ENCODE assay signal across 1 cellular context in genomic region chr20:62370807-62371587, GRCh38.
TF ChIP-seq lines count a peak whose summit lies in the region.

No MANE protein-coding gene starts in this region.

TF ChIP-seq in HepG2, 621 proteins besides CTCF, POLR2A, EP300 and RAD21 (continued from another document and continues in another):
- no peak for TF ChIP-seq ZBTB44 (CRISPR knock-in tag; IDR thresholded peaks at IDR 0.05)
- TF ChIP-seq ZNF12 (CRISPR knock-in tag; IDR thresholded peaks at IDR 0.05) = no peak
- no peak for TF ChIP-seq ZNF660 (CRISPR knock-in tag; IDR thresholded peaks at IDR 0.05; ENCODE audit: borderline replicate concordance, low read depth)
- no peak for TF ChIP-seq IKZF1 (IDR thresholded peaks at IDR 0.05)
- no peak for TF ChIP-seq TEAD2 (CRISPR knock-in tag; IDR thresholded peaks at IDR 0.05)
- TF ChIP-seq SMAD3 (CRISPR knock-in tag; IDR thresholded peaks at IDR 0.05) = 0 out of 2 replicates have a peak, but pooled peaks have one; percentile 17
- TF ChIP-seq ZNF781 (CRISPR knock-in tag; IDR thresholded peaks at IDR 0.05; ENCODE audit: borderline replicate concordance, not compliant biosample characterization) = peak; percentile 87
- TF ChIP-seq ETS1 (CRISPR knock-in tag; IDR thresholded peaks at IDR 0.05) = no peak
- peak; percentile 13 for TF ChIP-seq MED8 (CRISPR knock-in tag; IDR thresholded peaks at IDR 0.05; ENCODE audit: insufficient replicate concordance)
- TF ChIP-seq ZBTB39 (CRISPR knock-in tag; IDR thresholded peaks at IDR 0.05) = no peak
- no peak for TF ChIP-seq ZNF101 (CRISPR knock-in tag; IDR thresholded peaks at IDR 0.05; ENCODE audit: borderline replicate concordance, low read depth)
- TF ChIP-seq WIZ (CRISPR knock-in tag; IDR thresholded peaks at IDR 0.05) = 0 out of 2 replicates have a peak, but pooled peaks have one; percentile 8
- TF ChIP-seq MED13 (CRISPR knock-in tag; IDR thresholded peaks at IDR 0.05) = no peak
- TF ChIP-seq DMAP1 (CRISPR knock-in tag; IDR thresholded peaks at IDR 0.05) = peak; percentile 80
- TF ChIP-seq HMG20A (CRISPR knock-in tag; IDR thresholded peaks at IDR 0.05; ENCODE audit: borderline replicate concordance) = peak; percentile 27; the same call in 1 of the 2 replicates
- TF ChIP-seq ZNF569 (CRISPR knock-in tag; IDR thresholded peaks at IDR 0.05; ENCODE audit: borderline replicate concordance) = no peak
- TF ChIP-seq ZNF7 (CRISPR knock-in tag; IDR thresholded peaks at IDR 0.05) = no peak; the same call in 1 of the 2 replicates
- peak; percentile 26 for TF ChIP-seq IKZF4 (CRISPR knock-in tag; IDR thresholded peaks at IDR 0.05; ENCODE audit: borderline replicate concordance, low read depth, not compliant biosample characterization)
- no peak for TF ChIP-seq SNRNP70 (IDR thresholded peaks at IDR 0.05; ENCODE audit: low read depth, low read length)
- TF ChIP-seq MTF1 (CRISPR knock-in tag; IDR thresholded peaks at IDR 0.05) = no peak
- peak; percentile 27 for TF ChIP-seq ZFY (CRISPR knock-in tag; IDR thresholded peaks at IDR 0.05)
- no peak for TF ChIP-seq FOSL2 (CRISPR knock-in tag; IDR thresholded peaks at IDR 0.05)
- TF ChIP-seq ELF4 (CRISPR knock-in tag; IDR thresholded peaks at IDR 0.05; ENCODE audit: borderline replicate concordance) = no peak
- peak; percentile 89 for TF ChIP-seq ZNF264 (CRISPR knock-in tag; IDR thresholded peaks at IDR 0.05)
- TF ChIP-seq GLMP (CRISPR knock-in tag; IDR thresholded peaks at IDR 0.05; ENCODE audit: borderline replicate concordance) = no peak
- TF ChIP-seq RELA (CRISPR knock-in tag; IDR thresholded peaks at IDR 0.05) = no peak; the same call in 1 of the 2 replicates
- TF ChIP-seq NFKBIZ (CRISPR knock-in tag; IDR thresholded peaks at IDR 0.05) = no peak
- peak; percentile 92 for TF ChIP-seq MXD4 (CRISPR knock-in tag; IDR thresholded peaks at IDR 0.05)
- no peak for TF ChIP-seq CENPBD1 (CRISPR knock-in tag; IDR thresholded peaks at IDR 0.05; ENCODE audit: borderline replicate concordance, low read depth)
- TF ChIP-seq HOXA7 (CRISPR knock-in tag; IDR thresholded peaks at IDR 0.05) = no peak
- TF ChIP-seq TFDP2 (CRISPR knock-in tag; IDR thresholded peaks at IDR 0.05) = peak; percentile 56
- TF ChIP-seq REXO4 (CRISPR knock-in tag; IDR thresholded peaks at IDR 0.05; ENCODE audit: borderline replicate concordance) = no peak
- TF ChIP-seq TBL1XR1 (IDR thresholded peaks at IDR 0.05; ENCODE audit: borderline replicate concordance, low read length, partially characterized antibody) = no peak
- peak; percentile 96 for TF ChIP-seq AGO2 (optimal IDR thresholded peaks at IDR 0.05; ENCODE audit: low read depth, low read length)
- 0 out of 2 replicates have a peak, but pooled peaks have one; percentile 34 for TF ChIP-seq MTERF4 (CRISPR knock-in tag; IDR thresholded peaks at IDR 0.05)
- TF ChIP-seq IRF2 (CRISPR knock-in tag; IDR thresholded peaks at IDR 0.05) = peak; percentile 33
- peak; percentile 76; the same call in 1 of the 2 replicates for TF ChIP-seq UBTF (CRISPR knock-in tag; IDR thresholded peaks at IDR 0.05)
- TF ChIP-seq ZNF598 (CRISPR knock-in tag; IDR thresholded peaks at IDR 0.05; ENCODE audit: borderline replicate concordance) = no peak
- TF ChIP-seq NCOA5 (CRISPR knock-in tag; IDR thresholded peaks at IDR 0.05) = no peak
- TF ChIP-seq HNF1A (IDR thresholded peaks at IDR 0.05; ENCODE audit: low read depth) = no peak
- peak; percentile 27 for TF ChIP-seq HNF1A (CRISPR knock-in tag; IDR thresholded peaks at IDR 0.05; ENCODE audit: borderline replicate concordance)
- peak; percentile 72; the same call in 1 of the 2 replicates for TF ChIP-seq TOPORS (CRISPR knock-in tag; IDR thresholded peaks at IDR 0.05)
- TF ChIP-seq ZNF274 (CRISPR knock-in tag; IDR thresholded peaks at IDR 0.05) = peak; percentile 84; the same call in 1 of the 2 replicates
- no peak; the same call in 1 of the 2 replicates for TF ChIP-seq SOX13 (IDR thresholded peaks at IDR 0.05)
- peak in 1 of 2 experiments; percentile 38; a peak in 1 of 4 replicates for TF ChIP-seq SOX13 (CRISPR knock-in tag; conservative IDR thresholded peaks at IDR 0.05 in 1 of 2, IDR thresholded peaks at IDR 0.05 in 1 of 2)
- no peak for TF ChIP-seq ZNF441 (CRISPR knock-in tag; IDR thresholded peaks at IDR 0.05; ENCODE audit: borderline replicate concordance)
- no peak for TF ChIP-seq ZNF777 (CRISPR knock-in tag; IDR thresholded peaks at IDR 0.05)
- peak; percentile 84; the same call in 1 of the 2 replicates for TF ChIP-seq ZNF580 (CRISPR knock-in tag; IDR thresholded peaks at IDR 0.05; ENCODE audit: borderline replicate concordance, low read depth)
